ENCODE assay signal across 30 cellular contexts in the genomic region with DNA sequence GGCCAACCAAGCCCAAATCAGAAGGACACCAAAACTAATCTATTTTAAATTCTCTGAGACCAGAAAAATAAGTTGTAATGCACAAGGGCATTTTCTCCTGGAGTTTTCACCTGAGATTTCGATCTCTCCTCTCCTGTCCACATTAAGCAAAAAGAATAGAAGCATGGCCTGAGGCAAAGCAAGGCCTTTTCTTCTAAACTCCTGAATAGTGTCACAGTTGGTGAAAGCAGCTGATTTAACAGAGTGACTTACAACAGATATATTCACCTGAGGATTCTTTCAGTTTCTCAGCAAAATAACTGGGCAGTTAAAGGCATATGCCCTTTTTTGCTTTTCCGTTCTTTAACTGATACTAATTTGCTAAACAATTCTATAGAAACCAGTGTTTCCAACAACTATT.
"Had no signal": no experiment of that assay in that cellular context is flagged by ENCODE, and none has a peak within 500 bp of the region (broad histone marks: within the 10 kb centered on the region; RNA-seq: fewer than 3 reads in every experiment).

No MANE protein-coding gene starts in this region.

- H3K27me3 Mint-ChIP-seq: naive thymus-derived CD4-positive, alpha-beta T cell; stimulated activated naive B cell treated with anti-CD40 and anti-IgM and Interleukin-4, amounts not matched to agents 10 μg/mL and 1 μg/mL and 100 μg/mL, for 72 hours; type B pancreatic cell had no signal

- H3K27ac Mint-ChIP-seq: naive thymus-derived CD4-positive, alpha-beta T cell; natural killer cell treated with Interleukin-12 subunit alpha and Interleukin-12 subunit beta and Interleukin-15 and Interleukin-18, amount 100 ng/mL, for 72 hours; stimulated activated naive B cell treated with anti-CD40 and anti-IgM and Interleukin-4, amounts not matched to agents 10 μg/mL and 1 μg/mL and 100 μg/mL, for 72 hours; type B pancreatic cell had no signal

- H3K36me3 Mint-ChIP-seq: naive thymus-derived CD4-positive, alpha-beta T cell; natural killer cell treated with Interleukin-12 subunit alpha and Interleukin-12 subunit beta and Interleukin-15 and Interleukin-18, amount 100 ng/mL, for 72 hours; stimulated activated naive B cell treated with anti-CD40 and anti-IgM and Interleukin-4, amounts not matched to agents 10 μg/mL and 1 μg/mL and 100 μg/mL, for 72 hours; type B pancreatic cell had no signal

- H3K36me3 ChIP-seq: left lung, lower lobe of right lung, pancreas, prostate gland, stomach, thyroid gland, uterus had no signal

- H3K9me3 Mint-ChIP-seq: natural killer cell treated with Interleukin-12 subunit alpha and Interleukin-12 subunit beta and Interleukin-15 and Interleukin-18, amount 100 ng/mL, for 72 hours; stimulated activated naive B cell treated with anti-CD40 and anti-IgM and Interleukin-4, amounts not matched to agents 10 μg/mL and 1 μg/mL and 100 μg/mL, for 72 hours; type B pancreatic cell had no signal

- H3K4me1 ChIP-seq: left lung, lower lobe of right lung, prostate gland, testis, thyroid gland, uterus had no signal

- ATAC-seq: left colon; left lung; lower lobe of right lung; mucosa of descending colon; naive thymus-derived CD4-positive, alpha-beta T cell; natural killer cell treated with Interleukin-12 subunit alpha and Interleukin-12 subunit beta and Interleukin-15 and Interleukin-18, amount 100 ng/mL, for 72 hours; pancreas; right cardiac atrium; sciatic nerve; stimulated activated naive B cell treated with anti-CD40 and anti-IgM and Interleukin-4, amounts not matched to agents 10 μg/mL and 1 μg/mL and 100 μg/mL, for 72 hours; stimulated activated naive CD8-positive, alpha-beta T cell treated with anti-CD3 and anti-CD28 coated beads, Interleukin-15, Interleukin-2, amounts not matched to agents 100 U/mL and 50 U/mL, for 24 hours had no signal

- H3K4me3 Mint-ChIP-seq: naive thymus-derived CD4-positive, alpha-beta T cell; natural killer cell treated with Interleukin-12 subunit alpha and Interleukin-12 subunit beta and Interleukin-15 and Interleukin-18, amount 100 ng/mL, for 72 hours; stimulated activated naive B cell treated with anti-CD40 and anti-IgM and Interleukin-4, amounts not matched to agents 10 μg/mL and 1 μg/mL and 100 μg/mL, for 72 hours; type B pancreatic cell had no signal

- H3K9me3 ChIP-seq: left lung, lower lobe of right lung, mucosa of descending colon, pancreas, prostate gland, stomach, testis, thyroid gland, uterus had no signal

- H3K4me3 ChIP-seq: left lung, lower lobe of right lung, mucosa of descending colon, pancreas, prostate gland, skin epidermis, stomach, testis, thyroid gland, uterus had no signal

- DNase-seq: hippocampal formation; kidney; left colon; left lung; lower lobe of right lung; mammary epithelial cell; mesenchymal stem cell; midbrain; mucosa of descending colon; naive thymus-derived CD4-positive, alpha-beta T cell; nucleus accumbens; pancreas; posterior cingulate gyrus; retina; right cardiac atrium; stimulated activated CD4-positive, alpha-beta T cell treated with anti-CD3 and anti-CD28 coated beads, Interleukin-12 subunit alpha, Interleukin-12 subunit beta, amount 100 ng/mL, for 4 hours; stimulated activated CD4-positive, alpha-beta T cell treated with anti-CD3 and anti-CD28 coated beads, Interleukin-15, amount 100 ng/mL, for 24 hours; stimulated activated CD4-positive, alpha-beta T cell treated with anti-CD3 and anti-CD28 coated beads, Interleukin-2, amount 100 ng/mL, for 24 hours; stimulated activated CD4-positive, alpha-beta T cell treated with anti-CD3 and anti-CD28 coated beads, Interleukin-4, amount 100 ng/mL, for 1 hour; stimulated activated naive B cell treated with anti-CD40 and anti-IgM and Interleukin-4, amounts not matched to agents 10 μg/mL and 1 μg/mL and 100 μg/mL, for 72 hours; stimulated activated naive CD8-positive, alpha-beta T cell treated with anti-CD3 and anti-CD28 coated beads, Interleukin-15, Interleukin-2, amounts not matched to agents 100 U/mL and 50 U/mL, for 24 hours; stomach; testis; thyroid gland; uterus had no signal

- H3K27ac ChIP-seq: left lung, lower lobe of right lung, pancreas, prostate gland, skin epidermis, stomach, testis, thyroid gland, uterus had no signal

- H3K27me3 ChIP-seq: left lung, pancreas, stomach, testis, thyroid gland, uterus had no signal

- H3K4me1 Mint-ChIP-seq: naive thymus-derived CD4-positive, alpha-beta T cell; stimulated activated naive B cell treated with anti-CD40 and anti-IgM and Interleukin-4, amounts not matched to agents 10 μg/mL and 1 μg/mL and 100 μg/mL, for 72 hours had no signal
